Comparison of ENCODE assay signal across 19 cellular contexts in the genomic region with DNA sequence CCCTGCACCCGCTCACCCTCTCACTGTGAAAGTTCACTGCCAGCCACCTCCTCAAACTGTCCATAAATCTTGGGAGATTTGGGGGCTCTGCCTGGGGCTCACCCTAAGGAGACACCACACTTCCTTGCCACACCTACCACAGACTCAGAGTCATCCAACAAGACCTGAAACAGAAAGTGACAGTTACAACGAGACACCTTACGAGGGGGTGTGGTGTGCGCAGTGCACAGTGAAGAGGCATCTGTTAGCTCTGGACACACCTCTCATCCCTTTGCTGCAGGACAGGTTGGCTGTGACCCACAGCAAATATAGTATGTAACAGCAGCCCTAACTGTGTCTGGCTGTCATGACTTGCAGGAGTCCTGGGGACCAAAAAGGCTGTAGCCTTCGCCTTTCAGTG.
DNase-seq lines count a peak whose midpoint lies in the region; ATAC-seq, FAIRE-seq and TF ChIP-seq lines count a peak whose summit lies in the region.
"Had no signal": no experiment of that assay in that cellular context is flagged by ENCODE, and none has a peak within 500 bp of the region (broad histone marks: within the 10 kb centered on the region; RNA-seq: fewer than 3 reads in every experiment).

No MANE protein-coding gene starts in this region.

- H3K36me3 Mint-ChIP-seq in chondrocyte (ENCODE audit: low read depth), result peaks cover 1% of the 10 kb centered on the region
- H3K36me3 Mint-ChIP-seq: activated naive CD8-positive, alpha-beta T cell had no signal

- no peak overlapping the region for H3K4me3 ChIP-seq in HepG2 (replicated peaks in 1 of 3; ENCODE audit: insufficient read depth in 1 of 3, low read depth in 2 of 3, low read length in 3 of 3)
- H3K4me3 ChIP-seq: cardiac muscle cell, MG63 had no signal

- H3K79me2 ChIP-seq in HepG2 (ENCODE audit: insufficient read depth, low read length), result no peaks in the 10 kb centered on the region

- FAIRE-seq in HepG2 (lab: Jason Lieb, UNC), result no peak

- BruUV-seq in HepG2 (replicated peaks; lab: Mats Ljungman, UMichigan), result no TSS peak

- intact Hi-C loops in HepG2 (cut with micrococcal nuclease; ENCODE audit: unreplicated experiment), result no loop called here

- no peak overlapping the region for H3K27ac Mint-ChIP-seq in chondrocyte (ENCODE audit: unreplicated experiment)
- H3K27ac Mint-ChIP-seq: activated naive CD8-positive, alpha-beta T cell; effector memory CD8-positive, alpha-beta T cell; progenitor cell of endocrine pancreas had no signal

- no peak overlapping the region for H3K4me2 ChIP-seq in HepG2 (ENCODE audit: low read depth, low read length)

- TF ChIP-seq POLR2A in HepG2 (IDR thresholded peaks at IDR 0.05; ENCODE audit: insufficient read depth in 1 of 2, low read depth in 2 of 2, low read length in 2 of 2), result no peak

- no peak overlapping the region for H3K9ac ChIP-seq in HepG2 (ENCODE audit: insufficient read depth, low read depth, low read length)

- 20% methylated on average over 2 of the region's 5 CpGs for WGBS in HepG2 (ENCODE audit: low lambda C conversion rate)

- no peaks in the 10 kb centered on the region; a peak in 1 of 5 replicates for H3K27me3 ChIP-seq in HepG2 (ENCODE audit: control insufficient read depth in 1 of 2, insufficient read depth in 2 of 2, low read length in 2 of 2)
- H3K27me3 ChIP-seq: cardiac muscle cell, MG63 had no signal

- ATAC-seq in GM19351 (IDR thresholded peaks at IDR 0.05; ENCODE audit: unreplicated experiment) (peak; percentile 79), HG03280 (IDR thresholded peaks at IDR 0.05; ENCODE audit: unreplicated experiment) (peak; percentile 64), esophagus mucosa (peak; percentile 26), HepG2 (no peak)
- ATAC-seq: effector memory CD8-positive, alpha-beta T cell had no signal

- H3K9me3 Mint-ChIP-seq in chondrocyte (ENCODE audit: low read depth), result peaks cover 4% of the 10 kb centered on the region

- no peaks in the 10 kb centered on the region for H3K4me1 ChIP-seq in HepG2 (ENCODE audit: insufficient read depth, low read length)

- no peaks in the 10 kb centered on the region for H3K36me3 ChIP-seq in HepG2 (replicated peaks in 1 of 2; ENCODE audit: control insufficient read depth in 1 of 2, insufficient read depth in 2 of 2, low read length in 2 of 2)
- H3K36me3 ChIP-seq: cardiac muscle cell, MG63 had no signal

- DNase-seq in NCI-H510A treated with DMSO at 0.1 percent for 48 hours (lab: John Stamatoyannopoulos, UW) (peak; percentile 19), NCI-H510A (lab: John Stamatoyannopoulos, UW) (no peak), pons (ENCODE audit: low spot score) (no peak), HepG2 (ENCODE audit: low spot score) (no peak), chondrocyte (ENCODE audit: low spot score) (no peak)
- DNase-seq: 8988T; C1 segment of cervical spinal cord; DMS53; effector memory CD8-positive, alpha-beta T cell; hippocampal formation; MG63; NCI-H2081; SIG-M5 had no signal

- no peak overlapping the region for H3K27ac ChIP-seq in HepG2 (ENCODE audit: extremely low read length, insufficient read depth, low read length)
- H3K27ac ChIP-seq: cardiac muscle cell had no signal

- H3K4me3 Mint-ChIP-seq in chondrocyte (ENCODE audit: unreplicated experiment), result no peak overlapping the region
- H3K4me3 Mint-ChIP-seq: activated naive CD8-positive, alpha-beta T cell; effector memory CD8-positive, alpha-beta T cell had no signal

- in situ Hi-C loops in HepG2 (cut with HindIII; ENCODE audit: extremely low pct_ligation_motif_present, low pct_unique_long_range_greater_than_20kb), result no loop called here

- TF ChIP-seq RAD21 in HepG2 (CRISPR knock-in tag; IDR thresholded peaks at IDR 0.05), result no peak

- no peaks in the 10 kb centered on the region for H3K9me3 ChIP-seq in HepG2 (ENCODE audit: low read length)

- H3K4me1 Mint-ChIP-seq in chondrocyte (ENCODE audit: low read depth), result no peaks in the 10 kb centered on the region

- no peak overlapping the region for H2AFZ ChIP-seq in HepG2 (ENCODE audit: low read length)

- TF ChIP-seq EP300 in HepG2 (IDR thresholded peaks at IDR 0.05; ENCODE audit: low read depth in 2 of 2, low read length in 2 of 2) (no peak), HepG2 (CRISPR knock-in tag; IDR thresholded peaks at IDR 0.05; ENCODE audit: borderline replicate concordance) (no peak)

- H3K27me3 Mint-ChIP-seq in chondrocyte (ENCODE audit: low read depth), result peaks cover 4% of the 10 kb centered on the region

- no peaks in the 10 kb centered on the region for H4K20me1 ChIP-seq in HepG2 (ENCODE audit: insufficient read depth, low read length)

- TF ChIP-seq CTCF in HepG2 (CRISPR knock-in tag; IDR thresholded peaks at IDR 0.05) (no peak), chondrocyte (IDR thresholded peaks at IDR 0.05) (no peak)

- POLR2A ChIA-PET in HepG2 (lab: Yijun Ruan, JAX), result no interaction called here

- CTCF ChIA-PET in HepG2 (lab: Yijun Ruan, JAX; ENCODE audit: low intra/inter-chr PET ratio, low total read pairs), result no interaction called here

TF ChIP-seq in HepG2, 621 proteins besides CTCF, POLR2A, EP300 and RAD21:
- TF ChIP-seq ZFY (CRISPR knock-in tag; IDR thresholded peaks at IDR 0.05) (no peak), HNRNPUL1 (IDR thresholded peaks at IDR 0.05; ENCODE audit: low read depth, low read length) (no peak), STAG1 (CRISPR knock-in tag; IDR thresholded peaks at IDR 0.05) (no peak), YEATS4 (CRISPR knock-in tag; IDR thresholded peaks at IDR 0.05; ENCODE audit: borderline replicate concordance) (no peak)
